Comparison of ENCODE assay signal across 2 cellular contexts in the genomic region with DNA sequence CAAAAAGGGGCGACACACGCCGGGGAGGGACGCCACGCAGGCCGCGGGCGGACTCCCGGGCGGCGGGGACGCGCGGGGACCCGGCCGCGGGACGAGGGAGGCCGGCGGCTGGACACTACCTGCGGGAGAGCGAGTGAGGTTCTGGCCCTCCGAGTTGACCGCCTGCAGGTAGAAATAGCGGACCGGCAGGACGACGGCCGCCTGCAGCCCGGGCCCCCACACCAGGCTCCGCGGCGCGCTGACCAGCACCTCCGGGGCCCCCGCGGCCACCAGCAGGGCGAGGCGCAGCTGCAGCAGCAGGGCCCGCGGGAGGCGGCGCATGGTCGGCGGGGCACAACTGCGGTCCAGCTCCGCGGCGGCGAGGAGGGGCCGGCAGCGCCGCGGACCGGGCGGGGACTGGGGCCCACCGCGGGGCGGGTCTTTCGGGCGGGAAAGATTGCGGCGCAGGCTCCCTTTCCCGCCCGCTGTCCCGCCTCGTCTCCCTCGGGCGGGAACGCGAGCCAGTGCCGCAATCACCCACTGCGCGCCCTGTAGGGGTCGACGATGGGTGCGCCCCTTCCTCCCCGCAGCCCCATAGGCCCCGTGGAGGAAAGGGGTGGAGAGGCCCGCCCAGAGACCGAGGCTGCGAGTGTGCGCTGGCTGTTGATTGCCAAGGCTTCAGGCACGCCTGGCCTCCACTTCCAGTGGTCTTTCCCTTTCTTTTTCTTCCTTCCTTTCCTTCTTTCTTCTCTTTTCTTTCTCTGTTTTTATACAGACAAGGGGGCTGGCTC.
TF ChIP-seq lines count a peak whose summit lies in the region.

Gene POGLUT3 (minus strand): TSS at position 339 of the 770 bp plus-strand sequence. CDS start 18 bp downstream, at position 321.

TF ChIP-seq in HEK293, 187 proteins besides CTCF, POLR2A, EP300 and RAD21 (continued from another document and continues in another):
- peak; percentile 52; the same call in 1 of the 2 replicates for TF ChIP-seq ZBTB10 (tag by site-specific recombination; IDR thresholded peaks at IDR 0.05)
- no peak for TF ChIP-seq ZNF792 (tag by site-specific recombination; IDR thresholded peaks at IDR 0.05)
- peak; percentile 80 for TF ChIP-seq KLF1 (tag by site-specific recombination; IDR thresholded peaks at IDR 0.05)
- TF ChIP-seq IKZF3 (tag by site-specific recombination; IDR thresholded peaks at IDR 0.05): peak; percentile 76
- TF ChIP-seq ZNF610 (tag by site-specific recombination; IDR thresholded peaks at IDR 0.05; ENCODE audit: borderline replicate concordance): 0 out of 2 replicates have a peak, but pooled peaks have one; percentile 32
- TF ChIP-seq ZNF843 (tag by site-specific recombination; IDR thresholded peaks at IDR 0.05): peak; percentile 47; the same call in 1 of the 2 replicates
- TF ChIP-seq SP2 (tag by site-specific recombination; IDR thresholded peaks at IDR 0.05): peak; percentile 78
- TF ChIP-seq, protein P1, sequence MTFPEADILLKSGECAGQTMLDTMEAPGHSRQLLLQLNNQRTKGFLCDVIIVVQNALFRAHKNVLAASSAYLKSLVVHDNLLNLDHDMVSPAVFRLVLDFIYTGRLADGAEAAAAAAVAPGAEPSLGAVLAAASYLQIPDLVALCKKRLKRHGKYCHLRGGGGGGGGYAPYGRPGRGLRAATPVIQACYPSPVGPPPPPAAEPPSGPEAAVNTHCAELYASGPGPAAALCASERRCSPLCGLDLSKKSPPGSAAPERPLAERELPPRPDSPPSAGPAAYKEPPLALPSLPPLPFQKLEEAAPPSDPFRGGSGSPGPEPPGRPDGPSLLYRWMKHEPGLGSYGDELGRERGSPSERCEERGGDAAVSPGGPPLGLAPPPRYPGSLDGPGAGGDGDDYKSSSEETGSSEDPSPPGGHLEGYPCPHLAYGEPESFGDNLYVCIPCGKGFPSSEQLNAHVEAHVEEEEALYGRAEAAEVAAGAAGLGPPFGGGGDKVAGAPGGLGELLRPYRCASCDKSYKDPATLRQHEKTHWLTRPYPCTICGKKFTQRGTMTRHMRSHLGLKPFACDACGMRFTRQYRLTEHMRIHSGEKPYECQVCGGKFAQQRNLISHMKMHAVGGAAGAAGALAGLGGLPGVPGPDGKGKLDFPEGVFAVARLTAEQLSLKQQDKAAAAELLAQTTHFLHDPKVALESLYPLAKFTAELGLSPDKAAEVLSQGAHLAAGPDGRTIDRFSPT (tag by site-specific recombination; IDR thresholded peaks at IDR 0.05): 0 out of 2 replicates have a peak, but pooled peaks have one; percentile 37
- TF ChIP-seq, protein P2, sequence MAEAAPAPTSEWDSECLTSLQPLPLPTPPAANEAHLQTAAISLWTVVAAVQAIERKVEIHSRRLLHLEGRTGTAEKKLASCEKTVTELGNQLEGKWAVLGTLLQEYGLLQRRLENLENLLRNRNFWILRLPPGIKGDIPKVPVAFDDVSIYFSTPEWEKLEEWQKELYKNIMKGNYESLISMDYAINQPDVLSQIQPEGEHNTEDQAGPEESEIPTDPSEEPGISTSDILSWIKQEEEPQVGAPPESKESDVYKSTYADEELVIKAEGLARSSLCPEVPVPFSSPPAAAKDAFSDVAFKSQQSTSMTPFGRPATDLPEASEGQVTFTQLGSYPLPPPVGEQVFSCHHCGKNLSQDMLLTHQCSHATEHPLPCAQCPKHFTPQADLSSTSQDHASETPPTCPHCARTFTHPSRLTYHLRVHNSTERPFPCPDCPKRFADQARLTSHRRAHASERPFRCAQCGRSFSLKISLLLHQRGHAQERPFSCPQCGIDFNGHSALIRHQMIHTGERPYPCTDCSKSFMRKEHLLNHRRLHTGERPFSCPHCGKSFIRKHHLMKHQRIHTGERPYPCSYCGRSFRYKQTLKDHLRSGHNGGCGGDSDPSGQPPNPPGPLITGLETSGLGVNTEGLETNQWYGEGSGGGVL (tag by site-specific recombination; IDR thresholded peaks at IDR 0.05): peak; percentile 52
- no peak for TF ChIP-seq ZNF837 (tag by site-specific recombination; IDR thresholded peaks at IDR 0.05)
- TF ChIP-seq PATZ1 (tag by site-specific recombination; IDR thresholded peaks at IDR 0.05): peak; percentile 86
- peak; percentile 95 for TF ChIP-seq ZBTB8A (tag by site-specific recombination; IDR thresholded peaks at IDR 0.05)

TF ChIP-seq in K562, 482 proteins besides CTCF, POLR2A, EP300 and RAD21 (continued from another document and continues in another):
- TF ChIP-seq ILK (tag; IDR thresholded peaks at IDR 0.05; ENCODE audit: borderline replicate concordance, low read depth) (no peak), MBD2 (IDR thresholded peaks at IDR 0.05; ENCODE audit: borderline replicate concordance, low read depth) (no peak), NCOA1 (IDR thresholded peaks at IDR 0.05; ENCODE audit: low read depth) (no peak), ZNF408 (CRISPR knock-in tag; IDR thresholded peaks at IDR 0.05; ENCODE audit: low read depth) (no peak), HDAC8 (tag; IDR thresholded peaks at IDR 0.05) (no peak), ZNF133 (CRISPR knock-in tag; IDR thresholded peaks at IDR 0.05) (no peak), ZNF318 (IDR thresholded peaks at IDR 0.05; ENCODE audit: borderline replicate concordance in 1 of 2, low read depth in 1 of 2) (no peak), EGR1 (conservative IDR thresholded peaks at IDR 0.05) (0 out of 2 replicates have a peak, but pooled peaks have one; percentile 6), MXI1 (IDR thresholded peaks at IDR 0.05; ENCODE audit: low read depth, low read length) (no peak), SAP30 (IDR thresholded peaks at IDR 0.05; ENCODE audit: borderline replicate concordance, insufficient read depth, low read depth, low read length, poor library complexity, severe bottlenecking) (peak; percentile 60), SETDB1 (IDR thresholded peaks at IDR 0.05; ENCODE audit: low read length) (no peak), KAT7 (CRISPR knock-in tag; IDR thresholded peaks at IDR 0.05; ENCODE audit: borderline replicate concordance) (peak; percentile 57; the same call in 1 of the 2 replicates), HDAC2 (IDR thresholded peaks at IDR 0.05) (peak; percentile 53; the same call in 1 of the 2 replicates), PHF21A (IDR thresholded peaks at IDR 0.05; ENCODE audit: borderline replicate concordance, low read depth) (no peak), ZNF57 (CRISPR knock-in tag; IDR thresholded peaks at IDR 0.05) (no peak), HSF4 (CRISPR knock-in tag; IDR thresholded peaks at IDR 0.05; ENCODE audit: borderline replicate concordance) (no peak), HMGXB4 (CRISPR knock-in tag; IDR thresholded peaks at IDR 0.05) (peak; percentile 82), SNIP1 (IDR thresholded peaks at IDR 0.05; ENCODE audit: low read depth) (no peak), KLF10 (CRISPR knock-in tag; IDR thresholded peaks at IDR 0.05) (no peak), FOXP1 (CRISPR knock-in tag; IDR thresholded peaks at IDR 0.05) (peak; percentile 99)
- TF ChIP-seq, protein P3, sequence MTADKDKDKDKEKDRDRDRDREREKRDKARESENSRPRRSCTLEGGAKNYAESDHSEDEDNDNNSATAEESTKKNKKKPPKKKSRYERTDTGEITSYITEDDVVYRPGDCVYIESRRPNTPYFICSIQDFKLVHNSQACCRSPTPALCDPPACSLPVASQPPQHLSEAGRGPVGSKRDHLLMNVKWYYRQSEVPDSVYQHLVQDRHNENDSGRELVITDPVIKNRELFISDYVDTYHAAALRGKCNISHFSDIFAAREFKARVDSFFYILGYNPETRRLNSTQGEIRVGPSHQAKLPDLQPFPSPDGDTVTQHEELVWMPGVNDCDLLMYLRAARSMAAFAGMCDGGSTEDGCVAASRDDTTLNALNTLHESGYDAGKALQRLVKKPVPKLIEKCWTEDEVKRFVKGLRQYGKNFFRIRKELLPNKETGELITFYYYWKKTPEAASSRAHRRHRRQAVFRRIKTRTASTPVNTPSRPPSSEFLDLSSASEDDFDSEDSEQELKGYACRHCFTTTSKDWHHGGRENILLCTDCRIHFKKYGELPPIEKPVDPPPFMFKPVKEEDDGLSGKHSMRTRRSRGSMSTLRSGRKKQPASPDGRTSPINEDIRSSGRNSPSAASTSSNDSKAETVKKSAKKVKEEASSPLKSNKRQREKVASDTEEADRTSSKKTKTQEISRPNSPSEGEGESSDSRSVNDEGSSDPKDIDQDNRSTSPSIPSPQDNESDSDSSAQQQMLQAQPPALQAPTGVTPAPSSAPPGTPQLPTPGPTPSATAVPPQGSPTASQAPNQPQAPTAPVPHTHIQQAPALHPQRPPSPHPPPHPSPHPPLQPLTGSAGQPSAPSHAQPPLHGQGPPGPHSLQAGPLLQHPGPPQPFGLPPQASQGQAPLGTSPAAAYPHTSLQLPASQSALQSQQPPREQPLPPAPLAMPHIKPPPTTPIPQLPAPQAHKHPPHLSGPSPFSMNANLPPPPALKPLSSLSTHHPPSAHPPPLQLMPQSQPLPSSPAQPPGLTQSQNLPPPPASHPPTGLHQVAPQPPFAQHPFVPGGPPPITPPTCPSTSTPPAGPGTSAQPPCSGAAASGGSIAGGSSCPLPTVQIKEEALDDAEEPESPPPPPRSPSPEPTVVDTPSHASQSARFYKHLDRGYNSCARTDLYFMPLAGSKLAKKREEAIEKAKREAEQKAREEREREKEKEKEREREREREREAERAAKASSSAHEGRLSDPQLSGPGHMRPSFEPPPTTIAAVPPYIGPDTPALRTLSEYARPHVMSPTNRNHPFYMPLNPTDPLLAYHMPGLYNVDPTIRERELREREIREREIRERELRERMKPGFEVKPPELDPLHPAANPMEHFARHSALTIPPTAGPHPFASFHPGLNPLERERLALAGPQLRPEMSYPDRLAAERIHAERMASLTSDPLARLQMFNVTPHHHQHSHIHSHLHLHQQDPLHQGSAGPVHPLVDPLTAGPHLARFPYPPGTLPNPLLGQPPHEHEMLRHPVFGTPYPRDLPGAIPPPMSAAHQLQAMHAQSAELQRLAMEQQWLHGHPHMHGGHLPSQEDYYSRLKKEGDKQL (CRISPR knock-in tag; IDR thresholded peaks at IDR 0.05; ENCODE audit: borderline replicate concordance): peak; percentile 98
- TF ChIP-seq, protein P4, sequence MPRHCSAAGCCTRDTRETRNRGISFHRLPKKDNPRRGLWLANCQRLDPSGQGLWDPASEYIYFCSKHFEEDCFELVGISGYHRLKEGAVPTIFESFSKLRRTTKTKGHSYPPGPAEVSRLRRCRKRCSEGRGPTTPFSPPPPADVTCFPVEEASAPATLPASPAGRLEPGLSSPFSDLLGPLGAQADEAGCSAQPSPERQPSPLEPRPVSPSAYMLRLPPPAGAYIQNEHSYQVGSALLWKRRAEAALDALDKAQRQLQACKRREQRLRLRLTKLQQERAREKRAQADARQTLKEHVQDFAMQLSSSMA (CRISPR knock-in tag; IDR thresholded peaks at IDR 0.05): no peak
- TF ChIP-seq, protein P5, sequence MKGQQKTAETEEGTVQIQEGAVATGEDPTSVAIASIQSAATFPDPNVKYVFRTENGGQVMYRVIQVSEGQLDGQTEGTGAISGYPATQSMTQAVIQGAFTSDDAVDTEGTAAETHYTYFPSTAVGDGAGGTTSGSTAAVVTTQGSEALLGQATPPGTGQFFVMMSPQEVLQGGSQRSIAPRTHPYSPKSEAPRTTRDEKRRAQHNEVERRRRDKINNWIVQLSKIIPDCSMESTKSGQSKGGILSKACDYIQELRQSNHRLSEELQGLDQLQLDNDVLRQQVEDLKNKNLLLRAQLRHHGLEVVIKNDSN (CRISPR knock-in tag; IDR thresholded peaks at IDR 0.05): peak; percentile 50
